Comparison of ENCODE assay signal across 9 cellular contexts in genomic region chr4:145909331-145909730, GRCh38. TPM values are rescaled to one million over a fixed set of nuclear protein-coding genes. Genes with fewer than 3 reads are reported as not detected.
A peak's percentile ranks its signal among the peaks of the same experiment; 100 is the strongest.
DNase-seq lines count a peak whose midpoint lies in the region; ATAC-seq and TF ChIP-seq lines count a peak whose summit lies in the region.
"Had no signal": no experiment of that assay in that cellular context is flagged by ENCODE, and none has a peak within 500 bp of the region (broad histone marks: within the 10 kb centered on the region; RNA-seq: fewer than 3 reads in every experiment).

No MANE protein-coding gene starts in this region.

- peaks cover 9% of the 10 kb centered on the region; the same call in 1 of the 3 replicates for H3K36me3 Mint-ChIP-seq in GM23338 (ENCODE audit: low read depth)

- H3K27ac Mint-ChIP-seq in GM23338 = peak overlapping the region; percentile 71
- H3K27ac Mint-ChIP-seq: T-cell had no signal

- peak overlapping the region; percentile 55 to 60 (median 58) for H3K9ac ChIP-seq in skeletal muscle tissue (ENCODE audit: low read depth in 1 of 3, low read length in 3 of 3)

- no TSS peak for BruUV-seq in PC-9 (replicated peaks; lab: Mats Ljungman, UMichigan)

- no peaks in the 10 kb centered on the region for H3K9me3 Mint-ChIP-seq in GM23338
- H3K9me3 Mint-ChIP-seq: T-cell had no signal

- H3K4me1 ChIP-seq in GM23338 (ENCODE audit: insufficient read depth) (peaks cover 45% of the 10 kb centered on the region), PC-9 (replicated peaks; ENCODE audit: insufficient read depth) (peaks cover 28% of the 10 kb centered on the region), heart left ventricle (peaks cover 0 to 50% (median 20%) of the 10 kb centered on the region in 12 donors), skeletal muscle tissue (ENCODE audit: control insufficient read depth in 3 of 3, insufficient read depth in 3 of 3, low read length in 3 of 3) (peaks cover 28 to 36% (median 31%) of the 10 kb centered on the region in 3 donors)

- no peaks in the 10 kb centered on the region for H3K36me3 ChIP-seq in GM23338 (ENCODE audit: insufficient read depth)
- H3K36me3 ChIP-seq in PC-9 (ENCODE audit: low read depth) = no peaks in the 10 kb centered on the region
- H3K36me3 ChIP-seq in heart left ventricle = no peaks in the 10 kb centered on the region
- no peaks in the 10 kb centered on the region for H3K36me3 ChIP-seq in skeletal muscle tissue (ENCODE audit: control insufficient read depth in 3 of 3, insufficient read depth in 3 of 3, low read length in 3 of 3)

- 22 to 41% (median 33%) methylated on average over 6 of the region's 6 CpGs for WGBS in heart left ventricle, 4 donors

- TF ChIP-seq CTCF in GM23338 (conservative IDR thresholded peaks at IDR 0.05; ENCODE audit: low read depth in 2 of 2) (no peak), PC-9 (conservative IDR thresholded peaks at IDR 0.05) (no peak), heart left ventricle (IDR thresholded peaks at IDR 0.05) (peak in 1 of 12 donors; percentile 22)

- H3K9me2 ChIP-seq in GM23338 (ENCODE audit: insufficient read depth) (no peaks in the 10 kb centered on the region; the same call in 1 of the 2 replicates), PC-9 (ENCODE audit: insufficient read depth) (no peaks in the 10 kb centered on the region)

- H2AFZ ChIP-seq in GM23338 (no peak overlapping the region), PC-9 (no peak overlapping the region)

- peaks cover 59% of the 10 kb centered on the region for H3K4me1 Mint-ChIP-seq in GM23338

- TF ChIP-seq POLR2A in heart left ventricle (IDR thresholded peaks at IDR 0.05) = no peak

- H3K27ac ChIP-seq in GM23338 (ENCODE audit: low read depth) (peak overlapping the region; percentile 82), PC-9 (peak overlapping the region; percentile 85), heart left ventricle (peak overlapping the region; percentile 35 to 91 (median 82)), skeletal muscle tissue (ENCODE audit: low read depth, low read length) (peak overlapping the region; percentile 36)

- H4K20me1 ChIP-seq in GM23338 (replicated peaks; ENCODE audit: insufficient read depth) (no peaks in the 10 kb centered on the region; the same call in none of the 2 replicates), PC-9 (ENCODE audit: insufficient read depth) (no peaks in the 10 kb centered on the region)

- H3K79me2 ChIP-seq in GM23338 (replicated peaks; ENCODE audit: insufficient read depth) (peaks cover 91% of the 10 kb centered on the region), PC-9 (ENCODE audit: low read depth) (peaks cover 24% of the 10 kb centered on the region)

- H3K4me2 ChIP-seq in GM23338 (peak overlapping the region; percentile 21; the same call in 1 of the 2 replicates), PC-9 (peak overlapping the region; percentile 73)

- POLR2A ChIA-PET in PC-9 (lab: Charles Lee; ENCODE audit: unreplicated experiment) = interaction anchor here (0.7 kb wide), 1 partner anchor 750 kb away, joined by 5 read pairs; no protein-coding TSS in a partner anchor

- intact Hi-C loops in PC-9 (cut with micrococcal nuclease; ENCODE audit: unreplicated experiment) = no loop called here
- intact Hi-C loops in heart left ventricle (cut with DNase I) = loop anchor here in 1 of 10 donors (2.0 kb wide), 1 partner anchor 25 kb away; no protein-coding TSS in a partner anchor

- no peaks in the 10 kb centered on the region for H3K9me3 ChIP-seq in PC-9 (ENCODE audit: insufficient read depth, low read depth)
- H3K9me3 ChIP-seq in heart left ventricle = no peaks in the 10 kb centered on the region
- no peaks in the 10 kb centered on the region for H3K9me3 ChIP-seq in skeletal muscle tissue (ENCODE audit: control insufficient read depth in 3 of 3, low read length in 3 of 3)

- CTCF ChIA-PET in PC-9 (lab: Charles Lee) = no interaction called here

- H3K4me3 ChIP-seq in GM23338 (no peak overlapping the region), PC-9 (peak overlapping the region; percentile 52; the same call in 1 of the 2 replicates), heart left ventricle (peak overlapping the region in 11 of 12 donors; percentile 28 to 59 (median 53)), skeletal muscle tissue (ENCODE audit: low read length in 3 of 3) (peak overlapping the region; percentile 62 to 74 (median 66))

- ATAC-seq in GM23338 (peak; percentile 98), heart left ventricle (peak; percentile 97 to 99 (median 97))
- ATAC-seq: T-cell had no signal

- H3F3A ChIP-seq in GM23338 (replicated peaks; ENCODE audit: low read depth) = no peaks in the 10 kb centered on the region; the same call in 1 of the 2 replicates
- H3F3A ChIP-seq in PC-9 (ENCODE audit: insufficient read depth, low read depth) = no peaks in the 10 kb centered on the region

- H3K27me3 Mint-ChIP-seq in GM23338 (ENCODE audit: insufficient read depth, low read depth, poor library complexity) = peaks cover 5% of the 10 kb centered on the region
- H3K27me3 Mint-ChIP-seq: T-cell had no signal

- H3K27me3 ChIP-seq in GM23338 (ENCODE audit: insufficient read depth) = no peaks in the 10 kb centered on the region
- no peaks in the 10 kb centered on the region for H3K27me3 ChIP-seq in PC-9 (ENCODE audit: insufficient read depth, low read depth)
- H3K27me3 ChIP-seq in heart left ventricle = no peaks in the 10 kb centered on the region
- no peaks in the 10 kb centered on the region for H3K27me3 ChIP-seq in skeletal muscle tissue (ENCODE audit: control insufficient read depth in 3 of 3, insufficient read depth in 3 of 3, low read length in 3 of 3)

- peak; percentile 91 for DNase-seq in GM23338 (ENCODE audit: low spot score)
- DNase-seq in PC-9 = peak; percentile 85 to 86
- peak; percentile 70 to 90 (median 84) for DNase-seq in heart left ventricle
- DNase-seq in NCI-H2196 treated with DMSO at 0.1 percent for 48 hours (lab: John Stamatoyannopoulos, UW; ENCODE audit: unreplicated experiment) = no peak
- DNase-seq in SKM-1 treated with dmso at 0.1 percent for 144 hours (lab: John Stamatoyannopoulos, UW; ENCODE audit: unreplicated experiment) = no peak
- no peak for DNase-seq in NCI-H1092 (lab: John Stamatoyannopoulos, UW)
- DNase-seq in AG08396 (ENCODE audit: low spot score) = no peak

- peak overlapping the region; percentile 28; the same call in 1 of the 3 replicates for H3K4me3 Mint-ChIP-seq in GM23338
- H3K4me3 Mint-ChIP-seq: T-cell had no signal

TF ChIP-seq in GM23338, 12 proteins besides CTCF, POLR2A, EP300 and RAD21 (continues in another document):
- TF ChIP-seq NANOG (IDR thresholded peaks at IDR 0.05; ENCODE audit: borderline replicate concordance) = no peak
- no peak for TF ChIP-seq ZNF331 (CRISPR knock-in tag; IDR thresholded peaks at IDR 0.05; ENCODE audit: low read depth)
- no peak for TF ChIP-seq STAT1 (IDR thresholded peaks at IDR 0.05; ENCODE audit: unreplicated experiment)

RNA-seq across cellular contexts. Expression of gene ZNF827, which starts 29.3 kb away (rescaled TPM):
- total RNA-seq in GM23338 (2014; rRNA removed; shearing (Covaris generic)) = 33.1 and 34.1 TPM in 2 replicates
- polyA plus RNA-seq in GM23338 (2016; fragmentation: Nextera tagmentation; extraction: Ambion mirVana) (19.9 and 20.3 TPM in 2 replicates), heart left ventricle (1 to 10 TPM; 4.5 to 9.2 TPM)
- total RNA-seq in PC-9 (2021) (22.4 and 24.1 TPM in 2 replicates), heart left ventricle (10 to 100 TPM in 8 of 9 donors, 1 to 10 TPM in 1; 9.5 to 30.1 (median 18.6) TPM), skeletal muscle tissue (9.4 TPM)

Comparison
In these comparisons a context has a peak if more than half of its experiments do, and no peak if none do; other contexts are left out.
1. DNase-seq: peak in GM23338 (single experiment), PC-9 (2 of 2) and heart left ventricle (5 of 5); none in NCI-H2196 treated with DMSO at 0.1 percent for 48 hours (single experiment), SKM-1 treated with dmso at 0.1 percent for 144 hours (single experiment), NCI-H1092 (single experiment) and AG08396 (single experiment).
2. Peak in every context shown above with its lines, with median percentiles within 50 percentile points of each other: H3K27ac ChIP-seq.